1 cellular context compared by ENCODE assay signal in genomic region chr3:63908081-63908736, GRCh38.
TF ChIP-seq lines count a peak whose summit lies in the region.

No MANE protein-coding gene starts in this region.

TF ChIP-seq in SK-N-SH treated with all-trans-retinoic acid at 6 μM for 48 hours, 23 proteins besides CTCF, POLR2A, EP300 and RAD21 (continued from another document):
- no peak for TF ChIP-seq GLIS3 (CRISPR knock-in tag; IDR thresholded peaks at IDR 0.05)
- no peak for TF ChIP-seq CSDC2 (CRISPR knock-in tag; IDR thresholded peaks at IDR 0.05)
- no peak for TF ChIP-seq BACH2 (CRISPR knock-in tag; IDR thresholded peaks at IDR 0.05; ENCODE audit: borderline replicate concordance)
- TF ChIP-seq, protein P1, sequence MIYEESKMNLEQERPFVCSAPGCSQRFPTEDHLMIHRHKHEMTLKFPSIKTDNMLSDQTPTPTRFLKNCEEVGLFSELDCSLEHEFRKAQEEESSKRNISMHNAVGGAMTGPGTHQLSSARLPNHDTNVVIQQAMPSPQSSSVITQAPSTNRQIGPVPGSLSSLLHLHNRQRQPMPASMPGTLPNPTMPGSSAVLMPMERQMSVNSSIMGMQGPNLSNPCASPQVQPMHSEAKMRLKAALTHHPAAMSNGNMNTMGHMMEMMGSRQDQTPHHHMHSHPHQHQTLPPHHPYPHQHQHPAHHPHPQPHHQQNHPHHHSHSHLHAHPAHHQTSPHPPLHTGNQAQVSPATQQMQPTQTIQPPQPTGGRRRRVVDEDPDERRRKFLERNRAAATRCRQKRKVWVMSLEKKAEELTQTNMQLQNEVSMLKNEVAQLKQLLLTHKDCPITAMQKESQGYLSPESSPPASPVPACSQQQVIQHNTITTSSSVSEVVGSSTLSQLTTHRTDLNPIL (CRISPR knock-in tag; IDR thresholded peaks at IDR 0.05; ENCODE audit: low read depth) = no peak
- TF ChIP-seq RARB (CRISPR knock-in tag; IDR thresholded peaks at IDR 0.05) = no peak
- TF ChIP-seq SNAI2 (CRISPR knock-in tag; IDR thresholded peaks at IDR 0.05) = no peak
- TF ChIP-seq TCF4 (CRISPR knock-in tag; IDR thresholded peaks at IDR 0.05; ENCODE audit: borderline replicate concordance) = no peak
- no peak for TF ChIP-seq ESRRG (CRISPR knock-in tag; IDR thresholded peaks at IDR 0.05)
- TF ChIP-seq TOX (CRISPR knock-in tag; IDR thresholded peaks at IDR 0.05; ENCODE audit: borderline replicate concordance) = no peak
- no peak for TF ChIP-seq ISL1 (CRISPR knock-in tag; IDR thresholded peaks at IDR 0.05)
